9 cellular contexts compared by ENCODE assay signal in the genomic region with DNA sequence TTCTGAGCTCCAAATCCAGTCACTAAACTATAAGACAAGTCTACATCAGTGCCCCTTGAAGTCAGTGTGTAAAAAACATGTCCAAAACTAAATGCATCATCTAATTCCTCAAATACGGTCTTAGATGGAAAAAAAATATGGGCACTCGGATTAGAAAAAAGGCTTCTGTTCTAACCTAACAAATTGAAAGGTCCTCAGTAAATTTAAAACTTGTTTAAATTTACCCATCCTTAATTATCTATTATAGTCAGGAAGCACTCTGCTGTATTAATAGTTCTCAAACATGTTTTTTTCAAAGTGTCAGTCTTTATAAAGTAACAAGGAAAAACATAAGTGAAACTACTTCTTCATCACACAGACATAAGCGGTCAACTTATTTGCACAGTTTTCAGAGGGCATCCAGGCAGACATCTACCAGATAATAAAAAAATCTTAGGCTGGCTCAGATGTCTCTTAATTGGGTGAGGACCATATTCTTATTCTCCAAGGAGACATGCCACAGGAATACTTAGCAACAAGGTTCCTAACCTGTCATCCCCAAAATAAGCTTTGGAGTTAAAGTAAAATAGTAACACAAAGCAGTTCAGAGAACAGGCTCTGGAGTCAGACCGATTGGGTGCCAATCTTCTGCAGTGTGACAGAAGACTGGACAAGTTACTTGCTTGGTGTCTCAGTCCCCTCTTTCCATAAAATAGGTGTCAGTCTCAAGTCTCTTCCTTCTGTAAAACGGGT. TPM values are rescaled to one million over a fixed set of nuclear protein-coding genes. Genes with fewer than 3 reads are reported as not detected.
A peak's percentile ranks its signal among the peaks of the same experiment; 100 is the strongest.
DNase-seq lines count a peak whose midpoint lies in the region; TF ChIP-seq lines count a peak whose summit lies in the region.
"Had no signal": no experiment of that assay in that cellular context is flagged by ENCODE, and none has a peak within 500 bp of the region (broad histone marks: within the 10 kb centered on the region; RNA-seq: fewer than 3 reads in every experiment).

No MANE protein-coding gene starts in this region.

- peak overlapping the region; percentile 81 for H3K9ac ChIP-seq in Loucy (ENCODE audit: low read depth, low read length, poor library complexity, severe bottlenecking)

- peaks cover 91% of the 10 kb centered on the region for H4K20me1 ChIP-seq in Loucy (ENCODE audit: insufficient read depth, low read length, poor library complexity, severe bottlenecking)

- peaks cover 57% of the 10 kb centered on the region for H3K79me2 ChIP-seq in ACC112 (ENCODE audit: control insufficient read depth, insufficient read depth, low read length, unreplicated experiment)
- peaks cover 98% of the 10 kb centered on the region for H3K79me2 ChIP-seq in Loucy (ENCODE audit: insufficient read depth, low read length)

- no peaks in the 10 kb centered on the region for H3K9me2 ChIP-seq in Loucy (replicated peaks; ENCODE audit: low read depth, low read length)

- DNase-seq in dorsolateral prefrontal cortex: no peak
- DNase-seq in NCI-H69 (lab: John Stamatoyannopoulos, UW): no peak
- no peak for DNase-seq in effector CD4-positive, alpha-beta T cell
- no peak for DNase-seq in DMS53 treated with DMSO at 0.1 percent for 48 hours (lab: John Stamatoyannopoulos, UW; ENCODE audit: unreplicated experiment)
- no peak for DNase-seq in dermis blood vessel endothelial cell
- DNase-seq: NK-92 treated with Interleukin-12 subunit alpha and Interleukin-12 subunit beta, amount 100 ng/mL, for 24 hours had no signal

- peak overlapping the region; percentile 88; the same call in 1 of the 2 replicates for H3K27ac ChIP-seq in ACC112 (ENCODE audit: low read depth, low read length)
- H3K27ac ChIP-seq in dorsolateral prefrontal cortex: peak overlapping the region in 58 of 59 donors; percentile 43 to 92 (median 80)
- H3K27ac ChIP-seq in neutrophil: peak overlapping the region; percentile 90

- peak overlapping the region; percentile 94 for H3K4me2 ChIP-seq in Loucy (ENCODE audit: low read depth, low read length, poor library complexity, severe bottlenecking)

- intact Hi-C loops in dorsolateral prefrontal cortex (cut with DNase I): loop anchor here in 1 of 2 donors (5.0 to 10.0 kb wide), 2 partner anchors 72 to 211 kb away; a partner anchor contains a TSS

- peak overlapping the region; percentile 70 for H3K4me3 ChIP-seq in ACC112 (ENCODE audit: low read depth, low read length)
- peak overlapping the region; percentile 79 for H3K4me3 ChIP-seq in Loucy (ENCODE audit: low read length, poor library complexity, severe bottlenecking)
- peak overlapping the region in 54 of 59 donors; percentile 0 to 63 (median 31) for H3K4me3 ChIP-seq in dorsolateral prefrontal cortex
- peak overlapping the region in 1 of 2 experiments; percentile 53 for H3K4me3 ChIP-seq in neutrophil (ENCODE audit: low read depth in 1 of 2, low read length in 1 of 2)

- H3K4me1 ChIP-seq in ACC112 (ENCODE audit: control insufficient read depth, insufficient read depth, low read length, unreplicated experiment): peaks cover 37% of the 10 kb centered on the region
- peaks cover 72% of the 10 kb centered on the region for H3K4me1 ChIP-seq in Loucy (ENCODE audit: insufficient read depth, low read length, poor library complexity, severe bottlenecking)
- H3K4me1 ChIP-seq in neutrophil (ENCODE audit: control insufficient read depth in 1 of 2, insufficient read depth in 1 of 2, low read depth in 1 of 2, low read length in 1 of 2): peaks cover 59 to 65% of the 10 kb centered on the region in 2 experiments

- H2AFZ ChIP-seq in ACC112 (ENCODE audit: low read length, unreplicated experiment): no peak overlapping the region
- H2AFZ ChIP-seq in Loucy (ENCODE audit: low read length): no peak overlapping the region

- no peaks in the 10 kb centered on the region for H3K27me3 ChIP-seq in ACC112 (ENCODE audit: insufficient read depth, low read length)
- H3K27me3 ChIP-seq in Loucy (ENCODE audit: insufficient read depth, low read length, poor library complexity, severe bottlenecking): no peaks in the 10 kb centered on the region
- no peaks in the 10 kb centered on the region for H3K27me3 ChIP-seq in dorsolateral prefrontal cortex
- H3K27me3 ChIP-seq in neutrophil: no peaks in the 10 kb centered on the region

- H3K36me3 ChIP-seq in ACC112 (ENCODE audit: insufficient read depth, low read length) (peaks cover 5% of the 10 kb centered on the region; the same call in 1 of the 2 replicates), Loucy (ENCODE audit: insufficient read depth, low read length) (peaks cover 25% of the 10 kb centered on the region), neutrophil (no peaks in the 10 kb centered on the region)

- peaks cover 19% of the 10 kb centered on the region for H3F3A ChIP-seq in Loucy (ENCODE audit: low read depth)

- TF ChIP-seq CTCF in Loucy (conservative IDR thresholded peaks at IDR 0.05; ENCODE audit: low read length): no peak
- no peak for TF ChIP-seq CTCF in dorsolateral prefrontal cortex (IDR thresholded peaks at IDR 0.05 in 54 of 56, conservative IDR thresholded peaks at IDR 0.05 in 2 of 56; ENCODE audit: low read depth in 1 of 56, partially characterized antibody in 56 of 56)
- TF ChIP-seq CTCF in neutrophil (IDR thresholded peaks at IDR 0.05): no peak

- H3K9me3 ChIP-seq in Loucy (ENCODE audit: insufficient read depth, low read depth, low read length): no peaks in the 10 kb centered on the region
- H3K9me3 ChIP-seq in neutrophil: no peaks in the 10 kb centered on the region

RNA-seq across cellular contexts. Expression of a gene that starts 33.4 kb away (rescaled TPM):
- total RNA-seq in dorsolateral prefrontal cortex (10 to 100 TPM in 119 of 120 experiments, 1 to 10 TPM in 1; 9.7 to 41.8 (median 20.2) TPM), dermis blood vessel endothelial cell (95.5 and 124 TPM in 2 replicates)
